In the genomic region with DNA sequence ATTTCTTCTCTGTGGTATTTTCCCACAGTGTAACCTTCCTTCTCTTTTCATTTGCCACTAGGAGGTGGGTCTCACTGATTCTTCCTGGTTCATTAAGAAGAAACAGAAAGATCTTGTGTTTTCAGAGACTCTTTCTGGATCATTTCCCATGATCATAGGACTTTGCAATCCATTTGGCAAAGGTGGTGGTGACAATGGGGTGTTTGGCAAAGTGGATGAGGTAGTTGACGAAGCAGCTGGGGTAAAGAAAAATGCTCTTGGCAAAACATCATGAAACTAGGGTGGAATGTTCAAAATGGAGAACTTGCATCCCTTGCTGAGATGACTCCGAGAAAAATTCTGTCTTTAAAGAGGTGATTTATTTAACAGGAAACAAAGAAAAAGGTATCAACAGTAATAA, we compare ENCODE assay signal across 12 cellular contexts. TPM values are rescaled to one million over a fixed set of nuclear protein-coding genes. Genes with fewer than 3 reads are reported as not detected.
DNase-seq lines count a peak whose midpoint lies in the region; ATAC-seq, FAIRE-seq and TF ChIP-seq lines count a peak whose summit lies in the region.
"Had no signal": no experiment of that assay in that cellular context is flagged by ENCODE, and none has a peak within 500 bp of the region (broad histone marks: within the 10 kb centered on the region; RNA-seq: fewer than 3 reads in every experiment).

No MANE protein-coding gene starts in this region.

- no peak for FAIRE-seq in RCC 7860 (lab: Jason Lieb, UNC)

- no peak for TF ChIP-seq CTCF in endothelial cell (IDR thresholded peaks at IDR 0.05; ENCODE audit: unreplicated experiment)

- H3K27me3 ChIP-seq in subcutaneous abdominal adipose tissue (ENCODE audit: control insufficient read depth in 5 of 5, insufficient read depth in 4 of 5, low read length in 5 of 5) = no peaks in the 10 kb centered on the region
- H3K27me3 ChIP-seq: foreskin keratinocyte had no signal

- H3K4me3 ChIP-seq in subcutaneous abdominal adipose tissue (ENCODE audit: low read depth in 1 of 5, low read length in 5 of 5) = no peak overlapping the region

- no peak for ATAC-seq in T-helper 17 cell
- no peak for ATAC-seq in HG03354 (IDR thresholded peaks at IDR 0.05; ENCODE audit: poor library complexity, severe bottlenecking, unreplicated experiment)
- ATAC-seq: foreskin keratinocyte had no signal

- H3K27ac ChIP-seq in subcutaneous abdominal adipose tissue (ENCODE audit: low read depth, low read length) = peak overlapping the region; percentile 45
- H3K27ac ChIP-seq: foreskin keratinocyte, VCaP had no signal

- peak; percentile 86 for DNase-seq in EH (ENCODE audit: low read depth)
- DNase-seq in T-helper 17 cell = no peak
- DNase-seq in kidney glomerular epithelial cell (lab: John Stamatoyannopoulos, UW) = peak; percentile 23
- no peak for DNase-seq in endothelial cell (ENCODE audit: low spot score)
- no peak for DNase-seq in RCC 7860 (ENCODE audit: low spot score)
- DNase-seq in NCI-H82 (lab: John Stamatoyannopoulos, UW) = no peak
- DNase-seq: activated naive CD4-positive, alpha-beta T cell treated with anti-CD3 and anti-CD28 coated beads, Interleukin-2, amount 50 U/mL, for 16 hours; stimulated activated CD4-positive, alpha-beta T cell treated with anti-CD3 and anti-CD28 coated beads, Interleukin-4, amount 100 ng/mL, for 4 hours had no signal

- H3K27me3 Mint-ChIP-seq in T-helper 17 cell (no peaks in the 10 kb centered on the region), endothelial cell (ENCODE audit: unreplicated experiment) (peaks cover 7% of the 10 kb centered on the region)

- H3K4me3 Mint-ChIP-seq in T-helper 17 cell = no peak overlapping the region
- H3K4me3 Mint-ChIP-seq in endothelial cell (ENCODE audit: unreplicated experiment) = no peak overlapping the region

- no peaks in the 10 kb centered on the region for H3K36me3 ChIP-seq in subcutaneous abdominal adipose tissue (ENCODE audit: control insufficient read depth in 5 of 5, insufficient read depth in 5 of 5, low read length in 5 of 5)

- H3K9me3 Mint-ChIP-seq in endothelial cell (ENCODE audit: unreplicated experiment) = no peaks in the 10 kb centered on the region

- peaks cover 5% of the 10 kb centered on the region for H3K36me3 Mint-ChIP-seq in T-helper 17 cell (ENCODE audit: low read depth)
- H3K36me3 Mint-ChIP-seq in endothelial cell (ENCODE audit: low read depth, unreplicated experiment) = peaks cover 12% of the 10 kb centered on the region

- H3K9ac ChIP-seq in subcutaneous abdominal adipose tissue (ENCODE audit: low read length in 5 of 5) = peak overlapping the region in 1 of 5 donors; percentile 1

- H3K9me3 ChIP-seq in T-helper 17 cell (ENCODE audit: control insufficient read depth, low read length, poor library complexity, severe bottlenecking) (no peaks in the 10 kb centered on the region), subcutaneous abdominal adipose tissue (ENCODE audit: control insufficient read depth in 5 of 5, low read length in 5 of 5) (no peaks in the 10 kb centered on the region)

- H3K27ac Mint-ChIP-seq in T-helper 17 cell (peak overlapping the region; percentile 8), endothelial cell (ENCODE audit: unreplicated experiment) (no peak overlapping the region)

- peaks cover 17 to 46% (median 43%) of the 10 kb centered on the region in 5 donors for H3K4me1 ChIP-seq in subcutaneous abdominal adipose tissue (ENCODE audit: control insufficient read depth in 5 of 5, insufficient read depth in 5 of 5, low read length in 5 of 5)

- peaks cover 10% of the 10 kb centered on the region for H3K4me1 Mint-ChIP-seq in T-helper 17 cell
- H3K4me1 Mint-ChIP-seq in endothelial cell (ENCODE audit: unreplicated experiment) = peaks cover 27% of the 10 kb centered on the region

RNA-seq across cellular contexts. Expression of a gene that starts 50.6 kb away (rescaled TPM):
- total RNA-seq in T-helper 17 cell = 10 to 100 TPM; 19.9 to 33.5 TPM
- 70.0 TPM for total RNA-seq in endothelial cell (ENCODE audit: unreplicated experiment)

Comparison
In these comparisons a context has a peak if more than half of its experiments do, and no peak if none do; other contexts are left out.
1. DNase-seq: peak in EH (single experiment) and kidney glomerular epithelial cell (single experiment); none in T-helper 17 cell (0 of 3), endothelial cell (single experiment), RCC 7860 (single experiment) and NCI-H82 (single experiment).